27 cellular contexts compared by ENCODE assay signal in the genomic region with DNA sequence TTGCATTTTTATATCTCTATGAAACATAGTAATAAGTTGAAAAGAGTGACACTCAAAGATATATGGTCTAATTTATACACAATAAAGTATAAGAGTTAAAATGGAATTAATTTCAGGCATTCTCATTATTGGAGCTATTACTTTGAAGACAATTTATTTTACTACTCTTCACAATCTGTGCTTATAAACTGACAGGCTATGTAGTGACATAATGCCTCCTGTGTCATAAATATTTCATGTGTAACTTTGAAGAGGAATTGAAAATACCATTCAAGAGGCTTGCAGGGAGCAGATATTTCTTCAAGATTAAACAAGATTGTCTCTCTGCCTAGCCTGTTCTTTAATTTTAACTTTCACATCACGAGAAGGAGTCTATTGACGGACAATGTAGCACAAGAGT.
"Had no signal": no experiment of that assay in that cellular context is flagged by ENCODE, and none has a peak within 500 bp of the region (broad histone marks: within the 10 kb centered on the region; RNA-seq: fewer than 3 reads in every experiment).

No MANE protein-coding gene starts in this region.

- DNase-seq: activated CD4-positive, alpha-beta T cell treated with anti-CD3 and anti-CD28 coated beads for 36 hours; activated CD4-positive, alpha-beta T cell treated with anti-CD3 and anti-CD28 coated beads, Interleukin-2, amount 10 ng/mL, durations not matched to agents 7 days and 5 days; activated CD4-positive, alpha-beta T cell treated with anti-CD3 and anti-CD28 coated beads, Interleukin-2, amount 50 U/mL, for 48 hours; activated CD8-positive, alpha-beta T cell treated with anti-CD3 and anti-CD28 coated beads, Interleukin-2, amount 10 ng/mL, durations not matched to agents 7 days and 5 days; activated gamma-delta T cell treated with Interleukin-2 at 50 U/mL for 16 hours; activated naive CD4-positive, alpha-beta T cell treated with anti-CD3 and anti-CD28 coated beads for 36 hours; activated T-cell treated with anti-CD3 and anti-CD28 coated beads, Interleukin-2, amount 50 U/mL, for 24 hours; adrenal gland; body of pancreas; NCI-H1092 treated with DMSO at 0.1 percent for 48 hours; NCI-H1417; NCI-H146; NCI-H187; NCI-H2029 treated with DMSO at 0.1 percent for 48 hours; NCI-H2107; NCI-H2171; NCI-H510A; NCI-H526; NCI-H748 treated with DMSO at 0.1 percent for 48 hours; SHP77; SW 1271; T-helper 1 cell; T-helper 2 cell; T-helper 9 cell had no signal

- H3K9me3 ChIP-seq: adrenal gland, body of pancreas, breast epithelium, SJSA1 had no signal

- H3K4me2 ChIP-seq: KMS-11 had no signal

- H3K9ac ChIP-seq: KMS-11 had no signal

- H3K36me3 ChIP-seq: adrenal gland, breast epithelium, SJSA1 had no signal

- H3K27ac ChIP-seq: adrenal gland, body of pancreas, breast epithelium, KMS-11, SJSA1 had no signal

- H3K4me3 ChIP-seq: adrenal gland, body of pancreas, breast epithelium, SJSA1 had no signal

- H3K27me3 ChIP-seq: adrenal gland, body of pancreas, breast epithelium, SJSA1 had no signal
